Comparison of ENCODE assay signal across 8 cellular contexts in the genomic region with DNA sequence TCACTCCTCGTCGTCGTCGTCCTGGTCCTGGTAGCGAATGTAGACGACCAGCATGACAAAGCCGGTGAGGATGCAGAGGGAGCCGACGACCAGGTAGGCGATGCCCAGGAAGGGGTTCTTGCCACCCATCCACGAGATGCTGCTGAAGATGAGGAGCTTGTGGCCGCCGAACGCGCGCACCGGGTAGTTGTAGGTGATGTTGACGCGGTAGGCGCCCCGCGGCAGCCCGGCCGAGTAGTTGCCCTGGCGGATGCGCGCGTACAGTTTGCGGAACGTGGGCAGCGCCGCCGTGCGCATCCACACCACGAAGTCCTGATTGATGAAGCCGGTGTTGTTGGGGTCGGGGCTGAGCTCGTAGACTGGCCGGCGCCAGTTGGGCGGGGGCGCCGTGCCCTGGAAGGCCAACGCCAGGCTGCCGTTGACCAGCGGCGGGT. TPM values are rescaled to one million over a fixed set of nuclear protein-coding genes. Genes with fewer than 3 reads are reported as not detected.
DNase-seq lines count a peak whose midpoint lies in the region; ATAC-seq and TF ChIP-seq lines count a peak whose summit lies in the region.

No MANE protein-coding gene starts in this region.

- H3K27ac ChIP-seq in heart left ventricle, result peak overlapping the region in 6 of 12 donors; percentile 61 to 87 (median 80)

- intact Hi-C loops in heart left ventricle (cut with DNase I), result no loop called here

- peak overlapping the region; percentile 94 for H3K4me2 ChIP-seq in skeletal muscle satellite cell (ENCODE audit: low read length)

- POLR2A ChIA-PET in GM10248 (lab: Yijun Ruan, JAX), result no interaction called here

- CTCF ChIA-PET in GM10248 (lab: Yijun Ruan, JAX), result interaction anchor here (0.9 to 4.4 kb wide), 6 partner anchors 9 to 557 kb away, joined by 3 to 11 read pairs (median 4); no protein-coding TSS in a partner anchor

- TF ChIP-seq POLR2A in heart left ventricle (IDR thresholded peaks at IDR 0.05), result no peak

- H3K9me3 ChIP-seq in heart left ventricle (no peaks in the 10 kb centered on the region), skeletal muscle satellite cell (replicated peaks; ENCODE audit: low read length) (no peaks in the 10 kb centered on the region)

- H3K27me3 ChIP-seq in heart left ventricle (peaks cover 4 to 61% (median 20%) of the 10 kb centered on the region in 9 donors), skeletal muscle satellite cell (ENCODE audit: control insufficient read depth, insufficient read depth, low read length) (peaks cover 13% of the 10 kb centered on the region)

- ATAC-seq in HG03175 (IDR thresholded peaks at IDR 0.05; ENCODE audit: unreplicated experiment) (peak; percentile 5), heart left ventricle (peak in 2 of 4 donors; percentile 12 to 26), GM19395 (IDR thresholded peaks at IDR 0.05; ENCODE audit: unreplicated experiment) (no peak)

- H3K4me1 ChIP-seq in heart left ventricle, result peaks cover 0 to 16% (median 6%) of the 10 kb centered on the region in 12 donors
- peaks cover 17% of the 10 kb centered on the region for H3K4me1 ChIP-seq in skeletal muscle satellite cell (ENCODE audit: control insufficient read depth, insufficient read depth, low read length)

- H3K4me3 ChIP-seq in heart left ventricle (peak overlapping the region; percentile 24 to 69 (median 60)), skeletal muscle satellite cell (ENCODE audit: low read length) (peak overlapping the region; percentile 77)

- no peaks in the 10 kb centered on the region for H3K36me3 ChIP-seq in heart left ventricle
- H3K36me3 ChIP-seq in skeletal muscle satellite cell (ENCODE audit: insufficient read depth, low read length), result no peaks in the 10 kb centered on the region

- H3K9ac ChIP-seq in skeletal muscle satellite cell (ENCODE audit: low read depth, low read length), result peak overlapping the region; percentile 81

- TF ChIP-seq CTCF in heart left ventricle (IDR thresholded peaks at IDR 0.05) (no peak), GM10248 (IDR thresholded peaks at IDR 0.05; ENCODE audit: control extremely low read depth, extremely low read depth, low read depth, missing control alignments) (no peak)

- 8 to 23% (median 12%) methylated on average over 11 to 47 of the region's 47 CpGs for WGBS in heart left ventricle, 4 donors

- DNase-seq in activated T-cell treated with anti-CD3 and anti-CD28 coated beads for 48 hours (ENCODE audit: low read depth), result peak; percentile 30
- DNase-seq in heart left ventricle, result peak in 1 of 5 donors; percentile 51
- DNase-seq in GM10248 (ENCODE audit: extremely low spot score), result no peak
- DNase-seq in NCI-H345 (lab: John Stamatoyannopoulos, UW), result no peak
- no peak for DNase-seq in C1 segment of cervical spinal cord (lab: John Stamatoyannopoulos, UW)

RNA-seq across cellular contexts. Expression of gene TMEM30B, which starts 1.0 kb away (rescaled TPM):
- 1 to 10 TPM in 3 of 9 donors, under 1 TPM in 6; 0.12 to 2.4 (median 0.42) TPM for total RNA-seq in heart left ventricle
- under 1 TPM; 0.11 to 0.24 TPM for polyA plus RNA-seq in heart left ventricle
- under 0.01 TPM in 1 of 2 replicates, not detected in the other for total RNA-seq in skeletal muscle satellite cell (2012; rRNA removed)

RNA-seq across cellular contexts. Expression of gene PRKCH, which starts 41.3 kb away (rescaled TPM):
- 10 to 100 TPM; 13.2 to 42.1 (median 21.7) TPM for total RNA-seq in heart left ventricle
- polyA plus RNA-seq in heart left ventricle, result 10 to 100 TPM in 1 of 2 donors, 1 to 10 TPM in 1; 6.1 to 49.2 TPM
- 5.9 and 17.2 TPM in 2 replicates for total RNA-seq in skeletal muscle satellite cell (2012; rRNA removed)
